15 cellular contexts compared by ENCODE assay signal in the genomic region with DNA sequence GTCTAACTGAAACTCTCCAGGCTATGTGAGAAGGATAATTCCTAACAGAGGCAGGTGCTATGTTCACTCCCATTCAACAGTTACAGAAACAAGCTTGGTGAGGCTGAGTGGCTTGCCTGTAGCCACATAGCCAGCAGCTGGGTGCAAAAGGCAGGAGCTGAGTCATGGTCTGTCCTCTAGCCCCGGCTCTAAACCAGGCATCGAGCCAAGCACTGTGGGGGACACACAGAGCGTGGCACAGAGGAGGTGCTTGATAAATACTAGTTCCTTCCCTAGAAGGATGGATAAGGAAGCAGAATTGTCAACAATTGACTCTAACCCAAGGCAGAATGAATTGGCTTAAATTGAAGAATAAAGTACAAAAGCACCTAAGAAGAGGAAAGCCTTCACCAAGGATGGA. TPM values are rescaled to one million over a fixed set of nuclear protein-coding genes. Genes with fewer than 3 reads are reported as not detected.
DNase-seq lines count a peak whose midpoint lies in the region; ATAC-seq, FAIRE-seq and TF ChIP-seq lines count a peak whose summit lies in the region.
"Had no signal": no experiment of that assay in that cellular context is flagged by ENCODE, and none has a peak within 500 bp of the region (broad histone marks: within the 10 kb centered on the region; RNA-seq: fewer than 3 reads in every experiment).

No MANE protein-coding gene starts in this region.

- no peaks in the 10 kb centered on the region for H3K9me3 ChIP-seq in A549
- H3K9me3 ChIP-seq in vagina = no peaks in the 10 kb centered on the region
- H3K9me3 ChIP-seq in WERI-Rb-1 (ENCODE audit: severe bottlenecking) = no peaks in the 10 kb centered on the region
- H3K9me3 ChIP-seq in aorta (ENCODE audit: control insufficient read depth, low read length) = no peaks in the 10 kb centered on the region
- H3K9me3 ChIP-seq: suprapubic skin had no signal

- ATAC-seq in A549 = peak in 1 of 2 experiments; percentile 11; a peak in 2 of 6 replicates
- no peak for ATAC-seq in natural killer cell treated with Interleukin-12 subunit alpha and Interleukin-12 subunit beta and Interleukin-15 and Interleukin-18, amount 100 ng/mL, for 72 hours
- no peak for ATAC-seq in aorta (ENCODE audit: low FRiP score)
- ATAC-seq: CD8-positive, alpha-beta T cell had no signal

- peaks cover 27 to 28% of the 10 kb centered on the region in 2 donors for H3K27me3 Mint-ChIP-seq in natural killer cell treated with Interleukin-12 subunit alpha and Interleukin-12 subunit beta and Interleukin-15 and Interleukin-18, amount 100 ng/mL, for 72 hours

- TF ChIP-seq POLR2A in A549 (IDR thresholded peaks at IDR 0.05; ENCODE audit: low read length) = no peak
- no peak for TF ChIP-seq POLR2A in vagina (IDR thresholded peaks at IDR 0.05)

- in situ Hi-C loops in astrocyte of the spinal cord (cut with HindIII; ENCODE audit: low sequenced_read_pairs) = no loop called here

- no peaks in the 10 kb centered on the region for H3K27me3 ChIP-seq in vagina
- no peaks in the 10 kb centered on the region for H3K27me3 ChIP-seq in WERI-Rb-1 (ENCODE audit: insufficient read depth, low read depth, severe bottlenecking)
- H3K27me3 ChIP-seq in aorta (ENCODE audit: control insufficient read depth in 1 of 2, insufficient read depth in 2 of 2, low read length in 1 of 2) = no peaks in the 10 kb centered on the region

- H3K36me3 ChIP-seq in vagina (no peaks in the 10 kb centered on the region), WERI-Rb-1 (no peaks in the 10 kb centered on the region), aorta (ENCODE audit: control insufficient read depth in 1 of 2, insufficient read depth in 2 of 2, low read length in 1 of 2) (no peaks in the 10 kb centered on the region)
- H3K36me3 ChIP-seq: suprapubic skin had no signal

- 0% methylated on average over 3 of the region's 3 CpGs for WGBS in A549 (ENCODE audit: missing lambda C conversion rate)
- 16 to 20% methylated on average over 3 of the region's 3 CpGs for WGBS in aorta, 2 donors

- H3K9me3 Mint-ChIP-seq in natural killer cell treated with Interleukin-12 subunit alpha and Interleukin-12 subunit beta and Interleukin-15 and Interleukin-18, amount 100 ng/mL, for 72 hours = no peaks in the 10 kb centered on the region
- H3K9me3 Mint-ChIP-seq: CD8-positive, alpha-beta T cell had no signal

- peaks cover 15% of the 10 kb centered on the region for H3K4me1 ChIP-seq in A549
- H3K4me1 ChIP-seq in vagina = no peaks in the 10 kb centered on the region
- no peaks in the 10 kb centered on the region for H3K4me1 ChIP-seq in aorta (ENCODE audit: control insufficient read depth in 1 of 2, insufficient read depth in 2 of 2, low read length in 2 of 2)

- TF ChIP-seq CTCF in A549 (IDR thresholded peaks at IDR 0.05) (no peak), astrocyte of the spinal cord (IDR thresholded peaks at IDR 0.05; ENCODE audit: low read depth, low read length) (no peak), vagina (IDR thresholded peaks at IDR 0.05) (no peak), WERI-Rb-1 (IDR thresholded peaks at IDR 0.05; ENCODE audit: low read depth, low read length) (no peak)

- intact Hi-C loops in vagina (cut with DNase I) (loop anchor here (5.0 kb wide), 1 partner anchor 166 kb away; no protein-coding TSS in a partner anchor), aorta (cut with DNase I) (loop anchor here (5.0 kb wide), 4 partner anchors 59 to 166 kb away; no protein-coding TSS in a partner anchor)

- H3K4me2 ChIP-seq in A549 = peak overlapping the region; percentile 56

- H3K27ac ChIP-seq in A549 (peak overlapping the region; percentile 47 to 71; a peak in 5 of 6 replicates), vagina (no peak overlapping the region), WERI-Rb-1 (no peak overlapping the region), aorta (ENCODE audit: low read depth in 1 of 2, low read length in 2 of 2) (no peak overlapping the region)
- H3K27ac ChIP-seq: suprapubic skin, VCaP had no signal

- H3K4me3 ChIP-seq in A549 = no peak overlapping the region
- H3K4me3 ChIP-seq in astrocyte of the spinal cord (ENCODE audit: low read depth, low read length) = no peak overlapping the region
- no peak overlapping the region for H3K4me3 ChIP-seq in vagina
- H3K4me3 ChIP-seq in WERI-Rb-1 (ENCODE audit: low read depth, low read length) = no peak overlapping the region
- H3K4me3 ChIP-seq in aorta (ENCODE audit: low read length in 2 of 2) = no peak overlapping the region
- H3K4me3 ChIP-seq: suprapubic skin had no signal

- POLR2A ChIA-PET in A549 (lab: Yijun Ruan, JAX) = no interaction called here

- no peak for TF ChIP-seq RAD21 in A549 (conservative IDR thresholded peaks at IDR 0.05 in 1 of 2, IDR thresholded peaks at IDR 0.05 in 1 of 2)

- peaks cover 29 to 33% of the 10 kb centered on the region in 2 donors for H3K4me1 Mint-ChIP-seq in natural killer cell treated with Interleukin-12 subunit alpha and Interleukin-12 subunit beta and Interleukin-15 and Interleukin-18, amount 100 ng/mL, for 72 hours (ENCODE audit: low read depth in 2 of 2)

- peak in 1 of 2 experiments; percentile 37 for DNase-seq in A549 (ENCODE audit: low read depth in 1 of 2, low spot score in 1 of 2)
- DNase-seq in EH (ENCODE audit: low read depth) = peak; percentile 34
- peak; percentile 89 for DNase-seq in NCI-H2107 treated with DMSO at 0.1 percent for 48 hours (lab: John Stamatoyannopoulos, UW; ENCODE audit: unreplicated experiment)
- DNase-seq in astrocyte of the spinal cord (ENCODE audit: low read depth, low spot score) = peak; percentile 5
- DNase-seq in natural killer cell treated with Interleukin-12 subunit alpha and Interleukin-12 subunit beta and Interleukin-15 and Interleukin-18, amount 100 ng/mL, for 72 hours (ENCODE audit: low spot score) = no peak
- no peak for DNase-seq in vagina (ENCODE audit: extremely low spot score in 2 of 2)
- DNase-seq in WERI-Rb-1 = no peak
- no peak for DNase-seq in aorta
- DNase-seq: activated naive CD4-positive, alpha-beta T cell; CD8-positive, alpha-beta T cell; effector CD4-positive, alpha-beta T cell; NCI-H82; stimulated activated CD4-positive, alpha-beta T cell treated with anti-CD3 and anti-CD28 coated beads, Interleukin-2, amount 100 ng/mL, for 24 hours had no signal

- no peak overlapping the region for H3K4me3 Mint-ChIP-seq in natural killer cell treated with Interleukin-12 subunit alpha and Interleukin-12 subunit beta and Interleukin-15 and Interleukin-18, amount 100 ng/mL, for 72 hours
- H3K4me3 Mint-ChIP-seq: CD8-positive, alpha-beta T cell had no signal

- no peak for TF ChIP-seq EP300 in A549 (IDR thresholded peaks at IDR 0.05)

- H3K27ac Mint-ChIP-seq in natural killer cell treated with Interleukin-12 subunit alpha and Interleukin-12 subunit beta and Interleukin-15 and Interleukin-18, amount 100 ng/mL, for 72 hours = peak overlapping the region in 1 of 2 donors; percentile 73

- no peaks in the 10 kb centered on the region for H3K36me3 Mint-ChIP-seq in natural killer cell treated with Interleukin-12 subunit alpha and Interleukin-12 subunit beta and Interleukin-15 and Interleukin-18, amount 100 ng/mL, for 72 hours
- H3K36me3 Mint-ChIP-seq: CD8-positive, alpha-beta T cell had no signal

- no peak for FAIRE-seq in A549 (lab: Jason Lieb, UNC)

- CTCF ChIA-PET in A549 (lab: Yijun Ruan, JAX) = interaction anchor here (0.6 to 6.4 kb wide), 15 partner anchors 10 to 205 kb away, joined by 3 to 51 read pairs (median 4); a partner anchor contains a TSS

TF ChIP-seq in A549, 52 proteins besides CTCF, POLR2A, EP300 and RAD21 (continues in another document):
- TF ChIP-seq EHMT2 (IDR thresholded peaks at IDR 0.05; ENCODE audit: low read depth) (no peak), NFE2L2 (conservative IDR thresholded peaks at IDR 0.05; ENCODE audit: low read length) (no peak), TFCP2L1 (CRISPR knock-in tag; IDR thresholded peaks at IDR 0.05) (no peak), NR3C1 (IDR thresholded peaks at IDR 0.05) (no peak), KDM1A (IDR thresholded peaks at IDR 0.05; ENCODE audit: low read depth) (no peak), HDAC2 (IDR thresholded peaks at IDR 0.05) (no peak), POLR2AphosphoS2 (conservative IDR thresholded peaks at IDR 0.05; ENCODE audit: low read length) (no peak), MAFK (IDR thresholded peaks at IDR 0.05; ENCODE audit: partially characterized antibody) (no peak), RARB (CRISPR knock-in tag; IDR thresholded peaks at IDR 0.05) (no peak)
- TF ChIP-seq, protein P1, sequence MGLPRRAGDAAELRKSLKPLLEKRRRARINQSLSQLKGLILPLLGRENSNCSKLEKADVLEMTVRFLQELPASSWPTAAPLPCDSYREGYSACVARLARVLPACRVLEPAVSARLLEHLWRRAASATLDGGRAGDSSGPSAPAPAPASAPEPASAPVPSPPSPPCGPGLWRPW (IDR thresholded peaks at IDR 0.05) = no peak
- TF ChIP-seq, protein P2, sequence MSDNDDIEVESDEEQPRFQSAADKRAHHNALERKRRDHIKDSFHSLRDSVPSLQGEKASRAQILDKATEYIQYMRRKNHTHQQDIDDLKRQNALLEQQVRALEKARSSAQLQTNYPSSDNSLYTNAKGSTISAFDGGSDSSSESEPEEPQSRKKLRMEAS (IDR thresholded peaks at IDR 0.05) = no peak

RNA-seq across cellular contexts. Expression of a gene that starts 10.4 kb away (rescaled TPM):
- 0.05 TPM in 2 replicates for polyA plus RNA-seq in A549 (2011; rRNA removed)
- polyA plus RNA-seq in A549 (2012; cell fraction: cytosol; rRNA removed) = not detected in 2 replicates
- not detected in 2 replicates for polyA plus RNA-seq in A549 (2012; cell fraction: nucleus; rRNA removed)
- polyA plus RNA-seq in A549 (2017; fragmentation: RNase III; extraction: RNeasy Plus Mini Kit Qiagen cat#74134 plus additional on column Dnase treatment) = 0.03 to 0.05 TPM (median 0.04 TPM) in 3 replicates
- 0.04 and 0.10 TPM in 2 replicates for polyA minus RNA-seq in A549 (2011; rRNA and poly(A)+ RNA removed)
- under 1 TPM; 0.62 to 0.92 TPM for total RNA-seq in natural killer cell treated with Interleukin-12 subunit alpha and Interleukin-12 subunit beta and Interleukin-15 and Interleukin-18, amount 100 ng/mL, for 72 hours
- total RNA-seq in vagina = 0.74 TPM
- 1 to 10 TPM; 1.0 to 1.8 TPM for total RNA-seq in aorta
- polyA plus RNA-seq in aorta = under 1 TPM; 0.13 to 0.69 TPM

RNA-seq across cellular contexts. Expression of a gene that starts 58.2 kb away (rescaled TPM):
- polyA plus RNA-seq in A549 (2011; rRNA removed) (not detected in 2 replicates), A549 (2017; fragmentation: RNase III; extraction: RNeasy Plus Mini Kit Qiagen cat#74134 plus additional on column Dnase treatment) (not detected in 3 replicates), aorta (not detected)
- not detected in 2 replicates for polyA plus RNA-seq in A549 (2012; cell fraction: cytosol; rRNA removed)
- not detected in 2 replicates for polyA plus RNA-seq in A549 (2012; cell fraction: nucleus; rRNA removed)
- not detected in 2 replicates for polyA minus RNA-seq in A549 (2011; rRNA and poly(A)+ RNA removed)
- 100 to 1,000 TPM in 1 of 2 donors, 10 to 100 TPM in 1; 65.7 to 105 TPM for total RNA-seq in natural killer cell treated with Interleukin-12 subunit alpha and Interleukin-12 subunit beta and Interleukin-15 and Interleukin-18, amount 100 ng/mL, for 72 hours
- total RNA-seq in vagina (8.1 TPM), aorta (1 to 10 TPM in 1 of 2 donors, under 1 TPM in 1; 0.97 to 2.4 TPM)

Comparison
In these comparisons a context has a peak if more than half of its experiments do, and no peak if none do; other contexts are left out.
1. DNase-seq: peak in EH (single experiment), NCI-H2107 treated with DMSO at 0.1 percent for 48 hours (single experiment) and astrocyte of the spinal cord (single experiment); none in natural killer cell treated with Interleukin-12 subunit alpha and Interleukin-12 subunit beta and Interleukin-15 and Interleukin-18, amount 100 ng/mL, for 72 hours (single experiment), vagina (0 of 2), WERI-Rb-1 (single experiment) and aorta (0 of 2).
2. H3K27ac ChIP-seq: peak in A549 (2 of 2); none in vagina (single experiment), WERI-Rb-1 (single experiment) and aorta (0 of 2).